In genomic region chr4:13560111-13560510, GRCh38 we compare ENCODE assay signal across 6 cellular contexts. TPM values are rescaled to one million over a fixed set of nuclear protein-coding genes. Genes with fewer than 3 reads are reported as not detected.
"Had no signal": no experiment of that assay in that cellular context is flagged by ENCODE, and none has a peak within 500 bp of the region (broad histone marks: within the 10 kb centered on the region; RNA-seq: fewer than 3 reads in every experiment).

No MANE protein-coding gene starts in this region.

RNA-seq across cellular contexts. Expression of gene NKX3-2, which starts 15.8 kb away (rescaled TPM):
- total RNA-seq: endothelial cell of umbilical vein; frontal cortex; left lobe of liver; liver; lung; naive thymus-derived CD8-positive, alpha-beta T cell had no signal
